16 cellular contexts compared by ENCODE assay signal in genomic region chr1:20719871-20720620, GRCh38. TPM values are rescaled to one million over a fixed set of nuclear protein-coding genes. Genes with fewer than 3 reads are reported as not detected.
"Had no signal": no experiment of that assay in that cellular context is flagged by ENCODE, and none has a peak within 500 bp of the region (broad histone marks: within the 10 kb centered on the region; RNA-seq: fewer than 3 reads in every experiment).

No MANE protein-coding gene starts in this region.

- H3K27me3 ChIP-seq: right lobe of liver, vagina had no signal

- ATAC-seq: activated CD8-positive, alpha-beta T cell treated with anti-CD3 and anti-CD28 coated beads, Interleukin-2, amount 10 ng/mL, durations not matched to agents 7 days and 5 days; heart left ventricle; right lobe of liver; stimulated activated naive CD8-positive, alpha-beta T cell treated with anti-CD3 and anti-CD28 coated beads, Interleukin-15, Interleukin-2, amounts not matched to agents 100 U/mL and 50 U/mL, for 24 hours had no signal

- H3K4me3 ChIP-seq: cardiac muscle cell, coronary artery, heart left ventricle, prostate gland, right lobe of liver, vagina had no signal

- H3K36me3 ChIP-seq: cardiac muscle cell, heart left ventricle, prostate gland, right lobe of liver, vagina had no signal

- H3K9me3 Mint-ChIP-seq: naive B cell; T-helper 1 cell treated with Interleukin-12 subunit alpha and Interleukin-12 subunit beta and Interleukin-4 antibody, amounts not matched to agents 30 μg/mL and 1 μg/mL, for 36 hours had no signal

- H3K36me3 Mint-ChIP-seq: naive B cell had no signal

- H3K4me3 Mint-ChIP-seq: activated CD8-positive, alpha-beta T cell treated with anti-CD3 and anti-CD28 coated beads, Interleukin-2, amount 10 ng/mL, durations not matched to agents 7 days and 5 days; T-helper 1 cell treated with Interleukin-12 subunit alpha and Interleukin-12 subunit beta and Interleukin-4 antibody, amounts not matched to agents 30 μg/mL and 1 μg/mL, for 36 hours had no signal

- H3K27ac ChIP-seq: cardiac muscle cell, coronary artery, heart left ventricle, prostate gland, right lobe of liver, vagina had no signal

- H3K9me3 ChIP-seq: heart left ventricle, prostate gland, right lobe of liver, vagina had no signal

- H3K27ac Mint-ChIP-seq: activated CD8-positive, alpha-beta T cell treated with anti-CD3 and anti-CD28 coated beads, Interleukin-2, amount 10 ng/mL, durations not matched to agents 7 days and 5 days; T-helper 1 cell treated with Interleukin-12 subunit alpha and Interleukin-12 subunit beta and Interleukin-4 antibody, amounts not matched to agents 30 μg/mL and 1 μg/mL, for 36 hours had no signal

- H3K4me1 ChIP-seq: prostate gland, vagina had no signal

- DNase-seq: activated CD4-positive, alpha-beta T cell treated with anti-CD3 and anti-CD28 coated beads for 4 hours; activated CD8-positive, alpha-beta memory T cell treated with anti-CD3 and anti-CD28 coated beads, Interleukin-2, amount 50 U/mL, for 48 hours; activated CD8-positive, alpha-beta T cell treated with anti-CD3 and anti-CD28 coated beads, Interleukin-2, amount 10 ng/mL, durations not matched to agents 7 days and 5 days; activated gamma-delta T cell treated with Interleukin-2 at 50 U/mL for 16 hours; effector CD8-positive, alpha-beta T cell; naive B cell; nucleus accumbens; stimulated activated CD4-positive, alpha-beta T cell treated with anti-CD3 and anti-CD28 coated beads, Interleukin-12 subunit alpha, Interleukin-12 subunit beta, amount 100 ng/mL, for 4 hours; stimulated activated naive CD8-positive, alpha-beta T cell treated with anti-CD3 and anti-CD28 coated beads, Interleukin-15, Interleukin-2, amounts not matched to agents 100 U/mL and 50 U/mL, for 24 hours had no signal

RNA-seq across cellular contexts. Expression of gene KIF17, which starts 2.2 kb away (rescaled TPM):
- total RNA-seq: activated CD8-positive, alpha-beta T cell treated with anti-CD3 and anti-CD28 coated beads, Interleukin-2, amount 10 ng/mL, durations not matched to agents 7 days and 5 days had no signal

RNA-seq across cellular contexts. Expression of gene SH2D5, which starts 12.5 kb away (rescaled TPM):
- total RNA-seq: vagina had no signal
